ENCODE assay signal across 23 cellular contexts in the genomic region with DNA sequence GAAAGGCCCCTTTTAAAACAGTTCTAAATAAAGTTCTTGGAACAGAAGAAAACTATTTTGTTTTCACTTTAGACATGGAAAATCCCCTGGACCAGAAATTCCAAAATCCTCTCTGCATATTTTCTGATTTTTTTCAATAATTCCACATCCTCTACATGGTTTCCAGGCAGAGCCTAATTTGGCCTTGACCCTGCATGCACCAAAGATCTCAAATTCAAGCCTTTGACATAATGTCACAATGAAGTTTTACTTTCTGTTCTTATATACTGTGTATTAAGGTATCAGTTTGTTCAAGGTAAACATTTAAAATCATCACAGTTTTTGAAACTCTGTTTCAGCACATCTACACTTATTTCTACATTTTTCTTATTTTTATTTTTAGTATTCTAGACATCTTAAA.
"Had no signal": no experiment of that assay in that cellular context is flagged by ENCODE, and none has a peak within 500 bp of the region (broad histone marks: within the 10 kb centered on the region; RNA-seq: fewer than 3 reads in every experiment).

No MANE protein-coding gene starts in this region.

- H3K36me3 ChIP-seq: adrenal gland, cardiac muscle cell, prostate gland, transverse colon, uterus, WERI-Rb-1 had no signal

- H3K4me3 Mint-ChIP-seq: naive B cell; neural crest cell; stimulated activated memory B cell treated with anti-CD40 and anti-IgM and Interleukin-4, amounts not matched to agents 10 μg/mL and 1 μg/mL and 100 μg/mL, for 72 hours had no signal

- H3K9me3 ChIP-seq: adrenal gland, mucosa of descending colon, prostate gland, transverse colon, uterus had no signal

- H3K4me3 ChIP-seq: adrenal gland, cardiac muscle cell, dorsolateral prefrontal cortex, mucosa of descending colon, prostate gland, transverse colon, uterus had no signal

- H3K4me1 ChIP-seq: adrenal gland, prostate gland, transverse colon, uterus had no signal

- H3K27me3 ChIP-seq: adrenal gland, cardiac muscle cell, transverse colon, uterus had no signal

- ATAC-seq: activated naive CD4-positive, alpha-beta T cell treated with anti-CD3 and anti-CD28 coated beads, Interleukin-2, amount 50 U/mL, for 72 hours; left ventricle myocardium superior; mucosa of descending colon; right cardiac atrium; stimulated activated memory B cell treated with anti-CD40 and anti-IgM and Interleukin-4, amounts not matched to agents 10 μg/mL and 1 μg/mL and 100 μg/mL, for 72 hours had no signal

- H3K9me3 Mint-ChIP-seq: activated naive CD4-positive, alpha-beta T cell treated with anti-CD3 and anti-CD28 coated beads, Interleukin-2, amount 50 U/mL, for 72 hours; neural crest cell; stimulated activated memory B cell treated with anti-CD40 and anti-IgM and Interleukin-4, amounts not matched to agents 10 μg/mL and 1 μg/mL and 100 μg/mL, for 72 hours had no signal

- H3K36me3 Mint-ChIP-seq: activated naive CD4-positive, alpha-beta T cell treated with anti-CD3 and anti-CD28 coated beads, Interleukin-2, amount 50 U/mL, for 72 hours; stimulated activated memory B cell treated with anti-CD40 and anti-IgM and Interleukin-4, amounts not matched to agents 10 μg/mL and 1 μg/mL and 100 μg/mL, for 72 hours had no signal

- H3K27ac ChIP-seq: cardiac muscle cell, dorsolateral prefrontal cortex, epithelial cell of prostate, prostate gland, WERI-Rb-1 had no signal

- H3K27ac Mint-ChIP-seq: activated naive CD4-positive, alpha-beta T cell treated with anti-CD3 and anti-CD28 coated beads, Interleukin-2, amount 50 U/mL, for 72 hours; naive B cell; stimulated activated memory B cell treated with anti-CD40 and anti-IgM and Interleukin-4, amounts not matched to agents 10 μg/mL and 1 μg/mL and 100 μg/mL, for 72 hours had no signal

- DNase-seq: activated CD4-positive, alpha-beta T cell treated with anti-CD3 and anti-CD28 coated beads for 1 hour; activated CD8-positive, alpha-beta memory T cell treated with anti-CD3 and anti-CD28 coated beads for 24 hours; activated CD8-positive, alpha-beta memory T cell treated with anti-CD3 and anti-CD28 coated beads, Interleukin-2, amount 50 U/mL, for 48 hours; activated gamma-delta T cell treated with Interleukin-2 at 50 U/mL for 16 hours; dorsolateral prefrontal cortex; foreskin melanocyte; left ventricle myocardium superior; mesenchymal stem cell; mucosa of descending colon; naive B cell; right cardiac atrium; stimulated activated CD4-positive, alpha-beta T cell treated with anti-CD3 and anti-CD28 coated beads, Interleukin-4, amount 100 ng/mL, for 4 hours; SW 1271; transverse colon; uterus; WERI-Rb-1 had no signal
